10 cellular contexts compared by ENCODE assay signal in genomic region chr1:156659672-156659993, GRCh38. TPM values are rescaled to one million over a fixed set of nuclear protein-coding genes. Genes with fewer than 3 reads are reported as not detected.
DNase-seq lines count a peak whose midpoint lies in the region; ATAC-seq and TF ChIP-seq lines count a peak whose summit lies in the region.
"Had no signal": no experiment of that assay in that cellular context is flagged by ENCODE, and none has a peak within 500 bp of the region (broad histone marks: within the 10 kb centered on the region; RNA-seq: fewer than 3 reads in every experiment).

No MANE protein-coding gene starts in this region.

- peaks cover 44% of the 10 kb centered on the region for H3K4me1 Mint-ChIP-seq in CD8-positive, alpha-beta T cell (ENCODE audit: low read depth)
- peaks cover 67% of the 10 kb centered on the region for H3K4me1 Mint-ChIP-seq in osteocyte (ENCODE audit: unreplicated experiment)

- peak overlapping the region; percentile 45 for H3K4me3 Mint-ChIP-seq in CD8-positive, alpha-beta T cell
- H3K4me3 Mint-ChIP-seq in osteocyte (ENCODE audit: unreplicated experiment): peak overlapping the region; percentile 58

- CTCF ChIA-PET in CD8-positive, alpha-beta T cell (lab: Charles Lee): interaction anchor here (0.6 to 6.0 kb wide), 26 partner anchors 8 to 254 kb away, joined by 3 to 100 read pairs (median 4); partner anchors contain the start of genes HAPLN2, ISG20L2, METTL25B and NES

- H3K36me3 ChIP-seq in CD8-positive, alpha-beta T cell (ENCODE audit: insufficient read depth, low read length): no peaks in the 10 kb centered on the region
- H3K36me3 ChIP-seq in KMS-11 (ENCODE audit: insufficient read depth) (no peaks in the 10 kb centered on the region), colonic mucosa (no peaks in the 10 kb centered on the region)
- H3K36me3 ChIP-seq: prostate gland, suprapubic skin had no signal

- H3K4me3 ChIP-seq in CD8-positive, alpha-beta T cell (ENCODE audit: low read depth, low read length): no peak overlapping the region
- H3K4me3 ChIP-seq in KMS-11 (IDR thresholded peaks at IDR 0.05; ENCODE audit: insufficient read depth, low read depth, low read length) (no peak overlapping the region), colonic mucosa (peak overlapping the region; percentile 30)
- H3K4me3 ChIP-seq: prostate gland, suprapubic skin had no signal

- POLR2A ChIA-PET in CD8-positive, alpha-beta T cell (lab: Charles Lee): interaction anchor here (1.0 kb wide), 1 partner anchor 214 kb away, joined by 3 read pairs; no protein-coding TSS in a partner anchor

- H3K79me2 ChIP-seq in KMS-11 (ENCODE audit: insufficient read depth, low read depth): peaks cover 8% of the 10 kb centered on the region; the same call in 1 of the 2 replicates

- peak overlapping the region; percentile 53 for H3K4me2 ChIP-seq in KMS-11

- H3K9me3 Mint-ChIP-seq in CD8-positive, alpha-beta T cell: no peaks in the 10 kb centered on the region
- no peaks in the 10 kb centered on the region for H3K9me3 Mint-ChIP-seq in osteocyte (ENCODE audit: unreplicated experiment)

- no peaks in the 10 kb centered on the region for H3K36me3 Mint-ChIP-seq in CD8-positive, alpha-beta T cell
- H3K36me3 Mint-ChIP-seq in osteocyte (ENCODE audit: unreplicated experiment): no peaks in the 10 kb centered on the region

- no peak overlapping the region for H3K27ac Mint-ChIP-seq in CD8-positive, alpha-beta T cell
- peak overlapping the region; percentile 91 for H3K27ac Mint-ChIP-seq in osteocyte (ENCODE audit: unreplicated experiment)

- H4K20me1 ChIP-seq in KMS-11 (ENCODE audit: insufficient read depth): no peaks in the 10 kb centered on the region

- H3K4me1 ChIP-seq in CD8-positive, alpha-beta T cell (ENCODE audit: insufficient read depth, low read length): peaks cover 44% of the 10 kb centered on the region
- H3K4me1 ChIP-seq in KMS-11 (ENCODE audit: low read depth, poor library complexity, severe bottlenecking) (peaks cover 52% of the 10 kb centered on the region), colonic mucosa (peaks cover 32% of the 10 kb centered on the region)

- TF ChIP-seq CTCF in CD8-positive, alpha-beta T cell (IDR thresholded peaks at IDR 0.05): no peak
- TF ChIP-seq CTCF in KMS-11 (conservative IDR thresholded peaks at IDR 0.05; ENCODE audit: low read depth, low read length) (no peak), colonic mucosa (IDR thresholded peaks at IDR 0.05) (no peak), osteocyte (IDR thresholded peaks at IDR 0.05) (no peak)

- H3K9me3 ChIP-seq in CD8-positive, alpha-beta T cell (ENCODE audit: low read length): no peaks in the 10 kb centered on the region
- H3K9me3 ChIP-seq in colonic mucosa: no peaks in the 10 kb centered on the region
- H3K9me3 ChIP-seq: prostate gland, suprapubic skin had no signal

- DNase-seq in CD8-positive, alpha-beta T cell: no peak
- DNase-seq in colonic mucosa (no peak), osteocyte (ENCODE audit: extremely low spot score, unreplicated experiment) (no peak), epidermal melanocyte (ENCODE audit: insufficient read length, low spot score) (no peak), NCI-H446 (lab: John Stamatoyannopoulos, UW) (no peak), medulla oblongata (ENCODE audit: extremely low spot score) (no peak)

- no peak overlapping the region for H2AFZ ChIP-seq in KMS-11 (ENCODE audit: low read depth)

- intact Hi-C loops in CD8-positive, alpha-beta T cell (cut with DNase I, micrococcal nuclease): loop anchor here in 1 of 2 experiments (5.0 kb wide), 1 partner anchor 202 kb away; no protein-coding TSS in a partner anchor
- intact Hi-C loops in colonic mucosa (cut with DNase I): loop anchor here (2.0 kb wide), 2 partner anchors 19 to 31 kb away; no protein-coding TSS in a partner anchor

- ATAC-seq in CD8-positive, alpha-beta T cell: no peak
- no peak for ATAC-seq in HG03457 (IDR thresholded peaks at IDR 0.05; ENCODE audit: unreplicated experiment)

- peaks cover 14% of the 10 kb centered on the region for H3K27me3 ChIP-seq in CD8-positive, alpha-beta T cell (ENCODE audit: insufficient read depth, low read length)
- peaks cover 73% of the 10 kb centered on the region for H3K27me3 ChIP-seq in KMS-11 (ENCODE audit: insufficient read depth, low read depth)
- H3K27me3 ChIP-seq in colonic mucosa: no peaks in the 10 kb centered on the region

- no peak overlapping the region for H3K27ac ChIP-seq in CD8-positive, alpha-beta T cell (ENCODE audit: low read depth, low read length)
- no peak overlapping the region for H3K27ac ChIP-seq in KMS-11
- H3K27ac ChIP-seq in colonic mucosa: peak overlapping the region; percentile 26
- H3K27ac ChIP-seq: suprapubic skin had no signal

- H3K27me3 Mint-ChIP-seq in CD8-positive, alpha-beta T cell (ENCODE audit: low read depth): peaks cover 25% of the 10 kb centered on the region
- H3K27me3 Mint-ChIP-seq in osteocyte (ENCODE audit: unreplicated experiment): peaks cover 27% of the 10 kb centered on the region

- H3K9ac ChIP-seq in KMS-11: no peak overlapping the region; the same call in 1 of the 2 replicates
- peak overlapping the region; percentile 48 to 59 for H3K9ac ChIP-seq in colonic mucosa (ENCODE audit: low read depth in 2 of 2, low read length in 2 of 2)

RNA-seq across cellular contexts. Expression of gene NES, which starts 17.6 kb away (rescaled TPM):
- not detected for total RNA-seq in CD8-positive, alpha-beta T cell
- total RNA-seq in colonic mucosa (1 to 10 TPM; 5.3 to 8.1 TPM), osteocyte (24.2 and 26.5 TPM in 2 replicates)

RNA-seq across cellular contexts. Expression of gene BCAN, which starts 17.7 kb away (rescaled TPM):
- not detected for total RNA-seq in CD8-positive, alpha-beta T cell
- total RNA-seq in colonic mucosa (under 1 TPM in 1 of 2 donors, not detected in 1; 0.37 TPM), osteocyte (0.29 and 0.43 TPM in 2 replicates)

RNA-seq across cellular contexts. Expression of gene HAPLN2, which starts 40.4 kb away (rescaled TPM):
- under 1 TPM; 0.24 to 0.39 TPM for total RNA-seq in CD8-positive, alpha-beta T cell
- total RNA-seq in colonic mucosa (under 1 TPM in 1 of 2 donors, not detected in 1; 0.96 TPM), osteocyte (0.35 TPM in 1 of 2 replicates, not detected in the other)

RNA-seq across cellular contexts. Expression of gene CRABP2, which starts 45.8 kb away (rescaled TPM):
- 1 to 10 TPM; 4.6 to 5.4 TPM for total RNA-seq in CD8-positive, alpha-beta T cell
- total RNA-seq in colonic mucosa (1 to 10 TPM; 1.2 to 1.4 TPM), osteocyte (144 and 146 TPM in 2 replicates)

RNA-seq across cellular contexts. Expression of gene GPATCH4, which starts 58.4 kb away (rescaled TPM):
- 10 to 100 TPM; 46.4 to 46.7 TPM for total RNA-seq in CD8-positive, alpha-beta T cell
- total RNA-seq in colonic mucosa: 10 to 100 TPM; 12.3 to 31.3 TPM
- total RNA-seq in osteocyte: 17.2 and 20.6 TPM in 2 replicates

Comparison
In these comparisons a context has a peak if more than half of its experiments do, and no peak if none do; other contexts are left out.
1. RNA of gene NES, which starts 17.6 kb away (total RNA-seq): 24.2 to 26.5 TPM in osteocyte and 5.3 to 8.1 TPM in colonic mucosa; not detected in CD8-positive, alpha-beta T cell; every median in the first group is over 4 times any median in the second.